Comparison of ENCODE assay signal across 1 cellular context in genomic region chr12:93468008-93468371, GRCh38.
TF ChIP-seq lines count a peak whose summit lies in the region.

No MANE protein-coding gene starts in this region.

TF ChIP-seq in H1, 55 proteins besides CTCF, POLR2A, EP300 and RAD21 (continued from another document):
- TF ChIP-seq, protein P1, sequence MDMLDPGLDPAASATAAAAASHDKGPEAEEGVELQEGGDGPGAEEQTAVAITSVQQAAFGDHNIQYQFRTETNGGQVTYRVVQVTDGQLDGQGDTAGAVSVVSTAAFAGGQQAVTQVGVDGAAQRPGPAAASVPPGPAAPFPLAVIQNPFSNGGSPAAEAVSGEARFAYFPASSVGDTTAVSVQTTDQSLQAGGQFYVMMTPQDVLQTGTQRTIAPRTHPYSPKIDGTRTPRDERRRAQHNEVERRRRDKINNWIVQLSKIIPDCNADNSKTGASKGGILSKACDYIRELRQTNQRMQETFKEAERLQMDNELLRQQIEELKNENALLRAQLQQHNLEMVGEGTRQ (IDR thresholded peaks at IDR 0.05; ENCODE audit: low read length): no peak
- TF ChIP-seq EZH2 (IDR thresholded peaks at IDR 0.05; ENCODE audit: low read depth, low read length, severe bottlenecking) (no peak), KDM4A (IDR thresholded peaks at IDR 0.05; ENCODE audit: low read depth, low read length, severe bottlenecking) (no peak), GTF2F1 (IDR thresholded peaks at IDR 0.05; ENCODE audit: borderline replicate concordance, low read depth, low read length) (no peak), RBBP5 (IDR thresholded peaks at IDR 0.05; ENCODE audit: borderline replicate concordance, low read depth, low read length) (no peak), ASH2L (IDR thresholded peaks at IDR 0.05; ENCODE audit: low read length) (no peak)
